In the genomic region with DNA sequence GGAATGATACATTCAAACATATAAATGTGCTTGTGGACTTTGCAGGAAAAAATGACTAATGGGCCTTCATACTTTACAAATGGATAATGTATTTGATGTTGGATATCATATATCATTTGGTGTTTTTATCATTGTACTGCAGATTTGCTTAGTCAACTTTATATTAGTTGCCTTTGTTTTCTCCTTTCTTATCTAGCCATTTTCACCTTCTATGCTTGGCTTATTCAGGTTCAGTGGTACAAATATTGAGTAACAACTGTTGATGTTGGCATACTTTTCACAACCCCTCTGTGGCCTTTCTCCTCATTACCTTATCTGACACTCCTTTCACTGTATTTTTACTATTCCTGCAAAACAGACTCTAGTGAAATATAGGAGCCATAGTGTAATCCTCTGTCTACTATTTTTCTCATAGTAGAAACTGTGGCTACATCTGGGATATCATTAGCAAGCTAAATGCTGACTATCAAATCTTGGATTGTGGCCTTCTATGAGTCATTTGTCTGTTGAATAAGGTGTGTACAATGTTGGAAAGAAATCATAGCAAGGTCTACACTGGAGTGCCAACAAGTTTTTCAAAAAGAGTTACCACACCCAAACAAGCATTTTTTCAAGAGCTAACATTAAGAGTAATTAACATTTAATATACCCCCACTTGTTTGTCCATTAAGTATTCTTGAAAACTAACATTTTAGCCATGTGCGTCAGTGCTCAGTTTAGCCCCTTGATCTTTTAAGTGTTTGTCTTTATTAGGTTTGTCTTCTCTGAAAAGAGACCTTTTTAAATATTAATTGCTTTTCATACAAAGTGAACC, we compare ENCODE assay signal across 14 cellular contexts.
DNase-seq lines count a peak whose midpoint lies in the region; ATAC-seq and TF ChIP-seq lines count a peak whose summit lies in the region.
"Had no signal": no experiment of that assay in that cellular context is flagged by ENCODE, and none has a peak within 500 bp of the region (broad histone marks: within the 10 kb centered on the region; RNA-seq: fewer than 3 reads in every experiment).

No MANE protein-coding gene starts in this region.

- H3K4me1 ChIP-seq in osteoblast (ENCODE audit: insufficient read depth, low read length), result peaks cover 3% of the 10 kb centered on the region

- DNase-seq in DMS79 treated with DMSO at 0.1 percent for 48 hours (lab: John Stamatoyannopoulos, UW) (peak; percentile 89), NCI-H69 (lab: John Stamatoyannopoulos, UW) (peak; percentile 76), epithelial cell of proximal tubule (ENCODE audit: low read depth) (peak; percentile 52), osteoblast (ENCODE audit: insufficient read length, low spot score, missing footprints) (peak; percentile 39), HUDEP-2 (lab: John Stamatoyannopoulos, UW; ENCODE audit: unreplicated experiment in 76 of 76) (no peak)
- DNase-seq in activated CD8-positive, alpha-beta memory T cell treated with anti-CD3 and anti-CD28 coated beads, Interleukin-2, amount 50 U/mL, for 4 hours, result no peak
- no peak for DNase-seq in stimulated activated naive CD4-positive, alpha-beta T cell treated with Interleukin-2 at 50 U/mL for 16 hours (lab: John Stamatoyannopoulos, UW)
- DNase-seq: activated CD4-positive, alpha-beta T cell treated with anti-CD3 and anti-CD28 coated beads, Interleukin-2, amount 10 ng/mL, durations not matched to agents 24 days and 14 days; activated naive CD4-positive, alpha-beta T cell; glutamatergic neuron; retina had no signal

- H3K4me2 ChIP-seq in osteoblast (ENCODE audit: insufficient read depth, low read length), result no peak overlapping the region

- H2AFZ ChIP-seq in osteoblast (ENCODE audit: low read length), result no peak overlapping the region

- H4K20me1 ChIP-seq in osteoblast (ENCODE audit: insufficient read depth, low read length), result no peaks in the 10 kb centered on the region

- no peak overlapping the region for H3K27ac ChIP-seq in osteoblast (ENCODE audit: low read depth, low read length)
- H3K27ac ChIP-seq: coronary artery, thoracic aorta had no signal

- H3K4me3 ChIP-seq in epithelial cell of proximal tubule (ENCODE audit: low read depth, low read length) (no peak overlapping the region), osteoblast (ENCODE audit: insufficient read depth, low read length) (no peak overlapping the region)
- H3K4me3 ChIP-seq: coronary artery, thoracic aorta had no signal

- no peak for TF ChIP-seq CTCF in epithelial cell of proximal tubule (conservative IDR thresholded peaks at IDR 0.05; ENCODE audit: low read depth, low read length)
- TF ChIP-seq CTCF in osteoblast (IDR thresholded peaks at IDR 0.05; ENCODE audit: extremely low read depth, low read depth, low read length), result no peak

- no peaks in the 10 kb centered on the region for H3K79me2 ChIP-seq in osteoblast (ENCODE audit: insufficient read depth, low read length)

- no peaks in the 10 kb centered on the region for H3K9me3 ChIP-seq in osteoblast (ENCODE audit: low read depth, low read length)
- H3K9me3 ChIP-seq: thoracic aorta had no signal

- no peak for ATAC-seq in GM18502 (IDR thresholded peaks at IDR 0.05; ENCODE audit: poor library complexity, unreplicated experiment)

- no peaks in the 10 kb centered on the region for H3K27me3 ChIP-seq in osteoblast (ENCODE audit: insufficient read depth, low read length)

- H3K36me3 ChIP-seq in osteoblast (ENCODE audit: insufficient read depth, low read length), result no peaks in the 10 kb centered on the region
- H3K36me3 ChIP-seq: thoracic aorta had no signal

Comparison
In these comparisons a context has a peak if more than half of its experiments do, and no peak if none do; other contexts are left out.
1. DNase-seq: peak in DMS79 treated with DMSO at 0.1 percent for 48 hours (single experiment), NCI-H69 (single experiment), epithelial cell of proximal tubule (single experiment) and osteoblast (single experiment); none in activated CD8-positive, alpha-beta memory T cell treated with anti-CD3 and anti-CD28 coated beads, Interleukin-2, amount 50 U/mL, for 4 hours (single experiment), stimulated activated naive CD4-positive, alpha-beta T cell treated with Interleukin-2 at 50 U/mL for 16 hours (single experiment) and HUDEP-2 (0 of 76).